In genomic region chr20:11912013-11912663, GRCh38 we compare ENCODE assay signal across 8 cellular contexts. TPM values are rescaled to one million over a fixed set of nuclear protein-coding genes. Genes with fewer than 3 reads are reported as not detected.
DNase-seq lines count a peak whose midpoint lies in the region; ATAC-seq, FAIRE-seq and TF ChIP-seq lines count a peak whose summit lies in the region.

No MANE protein-coding gene starts in this region.

- no TSS peak for BruUV-seq in OCI-LY7 (replicated peaks; lab: Mats Ljungman, UMichigan)

- TF ChIP-seq CTCF in AG04449 (IDR thresholded peaks at IDR 0.05; ENCODE audit: insufficient read depth, low read length, missing control alignments) (peak; percentile 27), GM20000 (IDR thresholded peaks at IDR 0.05; ENCODE audit: extremely low read depth, missing control alignments) (peak; percentile 46), OCI-LY7 (conservative IDR thresholded peaks at IDR 0.05; ENCODE audit: low read length) (peak; percentile 55)

- ATAC-seq in GM18502 (IDR thresholded peaks at IDR 0.05; ENCODE audit: poor library complexity, unreplicated experiment) = no peak
- ATAC-seq in HG03520 (IDR thresholded peaks at IDR 0.05; ENCODE audit: unreplicated experiment) = no peak

- DNase-seq in AG04449 (ENCODE audit: low read depth, low spot score) (no peak), GM20000 (ENCODE audit: low spot score) (peak; percentile 13), OCI-LY7 (ENCODE audit: low spot score) (no peak), head of caudate nucleus (peak in 25 of 42 donors; percentile 21 to 75 (median 50)), NCI-H774 (lab: John Stamatoyannopoulos, UW) (no peak), frontal cortex (ENCODE audit: low spot score in 2 of 2) (no peak)

- no peaks in the 10 kb centered on the region for H4K20me1 ChIP-seq in OCI-LY7 (ENCODE audit: insufficient read depth, low read length)

- intact Hi-C loops in OCI-LY7 (cut with micrococcal nuclease; ENCODE audit: unreplicated experiment) = no loop called here
- intact Hi-C loops in head of caudate nucleus (cut with DNase I) = no loop called here

- CTCF ChIA-PET in AG04449 (lab: Yijun Ruan, JAX) = interaction anchor here (1.0 to 2.5 kb wide), 3 partner anchors 11 to 300 kb away, joined by 3 to 10 read pairs (median 5); no protein-coding TSS in a partner anchor
- CTCF ChIA-PET in OCI-LY7 (lab: Charles Lee; ENCODE audit: unreplicated experiment) = no interaction called here

- H3K4me1 ChIP-seq in OCI-LY7 (ENCODE audit: insufficient read depth, low read length, poor library complexity, severe bottlenecking) = no peaks in the 10 kb centered on the region

- no peak overlapping the region for H3K27ac ChIP-seq in OCI-LY7 (ENCODE audit: low read depth, low read length, poor library complexity, severe bottlenecking)

- POLR2A ChIA-PET in AG04449 (lab: Yijun Ruan, JAX) (interaction anchor here (0.6 kb wide), 1 partner anchor 1019 kb away, joined by 3 read pairs; no protein-coding TSS in a partner anchor), OCI-LY7 (lab: Charles Lee) (interaction anchor here (0.7 kb wide), 1 partner anchor 90 kb away, joined by 3 read pairs; no protein-coding TSS in a partner anchor)

- FAIRE-seq in frontal cortex (lab: Jason Lieb, UNC) = no peak

- no peak overlapping the region for H3K4me3 ChIP-seq in AG04449 (ENCODE audit: low read depth, low read length)
- H3K4me3 ChIP-seq in OCI-LY7 (ENCODE audit: low read depth, low read length, poor library complexity, severe bottlenecking) = no peak overlapping the region

- H3K79me2 ChIP-seq in OCI-LY7 (ENCODE audit: insufficient read depth, low read depth, low read length) = no peaks in the 10 kb centered on the region

- H3K4me2 ChIP-seq in OCI-LY7 (ENCODE audit: low read length) = no peak overlapping the region

- no peaks in the 10 kb centered on the region for H3K36me3 ChIP-seq in OCI-LY7 (ENCODE audit: insufficient read depth, low read length)

- H3K9me2 ChIP-seq in OCI-LY7 (ENCODE audit: insufficient read depth, low read length) = no peaks in the 10 kb centered on the region

- H3K9me3 ChIP-seq in OCI-LY7 (ENCODE audit: low read length) = no peaks in the 10 kb centered on the region

- no peak overlapping the region for H2AFZ ChIP-seq in OCI-LY7 (ENCODE audit: low read length)

RNA-seq across cellular contexts. Expression of gene BTBD3, which starts 5.6 kb away (rescaled TPM):
- 0.08 TPM in 1 of 2 replicates, not detected in the other for total RNA-seq in OCI-LY7 (2014; rRNA removed; shearing (Covaris generic))
- total RNA-seq in OCI-LY7 (2022) = 0.26 and 0.82 TPM in 2 replicates
- total RNA-seq in frontal cortex = 52.2 TPM

Comparison
In these comparisons a context has a peak if more than half of its experiments do, and no peak if none do; other contexts are left out.
1. DNase-seq: peak in GM20000 (single experiment) and head of caudate nucleus (25 of 42); none in AG04449 (single experiment), OCI-LY7 (single experiment), NCI-H774 (single experiment) and frontal cortex (0 of 2).
2. RNA of gene BTBD3, which starts 5.6 kb away (total RNA-seq): 52.2 TPM in frontal cortex (single experiment); 0.08 to 0.82 TPM in OCI-LY7; every median in the first group is over 10 times any median in the second.
3. Peak in every context shown above with its lines, with median percentiles within 50 percentile points of each other: CTCF ChIP-seq.